Comparison of ENCODE assay signal across 1 cellular context in the genomic region with DNA sequence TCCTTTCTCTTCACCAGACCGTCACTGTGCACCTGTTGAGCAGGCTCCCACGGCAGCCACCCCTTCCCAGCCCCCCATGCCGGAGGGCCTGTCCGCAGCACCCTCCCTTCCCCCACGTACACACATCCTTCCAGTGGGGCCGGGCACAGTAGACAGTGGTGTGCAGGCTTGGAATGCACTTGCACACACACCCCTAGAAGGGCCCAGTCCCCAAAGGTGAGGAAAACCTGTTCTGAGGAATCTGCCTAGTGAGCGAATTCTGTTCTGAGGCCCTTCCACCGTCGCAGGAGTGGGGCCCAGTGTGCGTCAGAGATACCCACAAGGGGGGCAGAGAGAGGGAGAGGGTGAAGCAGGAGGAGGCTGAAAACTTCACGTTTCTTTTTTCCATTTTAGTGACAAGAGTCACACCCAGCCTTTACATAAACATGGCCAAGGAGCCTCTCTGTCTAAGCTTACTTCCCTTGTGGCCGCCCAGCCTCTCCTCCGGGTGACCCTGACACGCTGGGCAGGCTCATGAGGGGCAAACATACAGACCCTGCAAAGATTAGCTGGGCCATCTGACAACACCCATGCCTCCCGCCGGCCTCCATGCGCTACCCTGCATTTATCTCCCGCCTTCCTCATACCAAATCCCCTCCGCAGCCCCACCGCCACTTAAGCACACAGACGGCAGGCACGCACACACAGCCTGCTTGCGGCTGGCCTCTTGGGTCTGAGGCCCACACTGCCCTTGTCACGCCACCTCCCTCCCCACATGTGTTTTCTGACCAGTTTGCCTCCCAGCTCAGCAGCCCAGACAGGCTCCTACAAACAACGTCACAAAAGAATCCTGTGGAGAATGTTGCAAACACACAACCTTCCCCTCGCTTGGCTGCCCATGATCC.
TF ChIP-seq lines count a peak whose summit lies in the region.

No MANE protein-coding gene starts in this region.

TF ChIP-seq in IMR-90, 13 proteins besides CTCF, POLR2A, EP300 and RAD21:
- peak; percentile 76 for TF ChIP-seq CEBPB (IDR thresholded peaks at IDR 0.05; ENCODE audit: low read depth, low read length)
- no peak for TF ChIP-seq RFX5 (IDR thresholded peaks at IDR 0.05; ENCODE audit: low read depth, low read length)
- TF ChIP-seq BHLHE40 (IDR thresholded peaks at IDR 0.05; ENCODE audit: low read depth, low read length): peak; percentile 22; the same call in 1 of the 2 replicates
- TF ChIP-seq MXI1 (IDR thresholded peaks at IDR 0.05; ENCODE audit: borderline replicate concordance, low read depth, low read length): peak; percentile 97
- TF ChIP-seq MAZ (IDR thresholded peaks at IDR 0.05; ENCODE audit: borderline replicate concordance, low read depth, low read length): peak; percentile 59; the same call in 1 of the 2 replicates
- peak; percentile 62; the same call in 1 of the 2 replicates for TF ChIP-seq MAFK (IDR thresholded peaks at IDR 0.05; ENCODE audit: low read depth, low read length)
- TF ChIP-seq FOS (IDR thresholded peaks at IDR 0.05; ENCODE audit: low read depth, low read length): peak; percentile 11; the same call in 1 of the 2 replicates
- TF ChIP-seq RCOR1 (IDR thresholded peaks at IDR 0.05; ENCODE audit: insufficient replicate concordance, low read length): no peak
